Comparison of ENCODE assay signal across 1 cellular context in genomic region chr1:171422489-171422888, GRCh38.
TF ChIP-seq lines count a peak whose summit lies in the region.

No MANE protein-coding gene starts in this region.

TF ChIP-seq in WTC11, 78 proteins besides CTCF, POLR2A, EP300 and RAD21 (continued from another document):
- no peak for TF ChIP-seq ZNF512 (CRISPR knock-in tag; IDR thresholded peaks at IDR 0.05; ENCODE audit: borderline replicate concordance)
- no peak for TF ChIP-seq MYBL2 (CRISPR knock-in tag; IDR thresholded peaks at IDR 0.05)
- no peak for TF ChIP-seq HMGA2 (CRISPR knock-in tag; IDR thresholded peaks at IDR 0.05)
